Comparison of ENCODE assay signal across 30 cellular contexts in genomic region chr11:46712874-46713576, GRCh38. TPM values are rescaled to one million over a fixed set of nuclear protein-coding genes. Genes with fewer than 3 reads are reported as not detected.
"Had no signal": no experiment of that assay in that cellular context is flagged by ENCODE, and none has a peak within 500 bp of the region (broad histone marks: within the 10 kb centered on the region; RNA-seq: fewer than 3 reads in every experiment).

No MANE protein-coding gene starts in this region.

- H3K4me3 Mint-ChIP-seq: activated CD4-positive, alpha-beta memory T cell treated with anti-CD3 and anti-CD28 coated beads, Interleukin-2, amount 10 ng/mL, durations not matched to agents 7 days and 5 days; activated CD4-positive, alpha-beta T cell treated with anti-CD3 and anti-CD28 coated beads, Interleukin-2, amount 10 ng/mL, durations not matched to agents 24 days and 14 days; activated CD8-positive, alpha-beta memory T cell treated with anti-CD3 and anti-CD28 coated beads, Interleukin-2, amount 10 ng/mL, durations not matched to agents 7 days and 5 days; activated naive CD4-positive, alpha-beta T cell treated with anti-CD3 and anti-CD28 coated beads, Interleukin-2, amount 50 U/mL, for 24 hours; activated T-helper 1 cell treated with anti-CD3 and anti-CD28 coated beads, Interleukin-12 subunit alpha, Interleukin-12 subunit beta, Interleukin-2, Interleukin-4 antibody, amounts not matched to agents 30 ng/mL and 10 ng/mL and 1 ng/mL, durations not matched to agents 14 hours and 24 hours and 36 hours; central memory CD8-positive, alpha-beta T cell; mesothelial cell of epicardium; naive thymus-derived CD8-positive, alpha-beta T cell; stimulated activated effector memory CD8-positive, alpha-beta T cell treated with anti-CD3 and anti-CD28 coated beads, Interleukin-12 subunit alpha, Interleukin-12 subunit beta, amount 100 ng/mL, for 72 hours; stimulated activated naive CD8-positive, alpha-beta T cell treated with anti-CD3 and anti-CD28 coated beads, Interleukin-15, amount 100 ng/mL, for 72 hours; T-cell; T-helper 2 cell treated with Interferon-gamma antibody and Interleukin-4, amounts not matched to agents 5 μg/mL and 100 μg/mL, for 36 hours had no signal

- H3K4me3 ChIP-seq: colonic mucosa, esophagus squamous epithelium, gastroesophageal sphincter, skin epidermis, suprapubic skin, uterus had no signal

- H3K27me3 Mint-ChIP-seq: activated CD4-positive, alpha-beta memory T cell treated with anti-CD3 and anti-CD28 coated beads, Interleukin-2, amount 10 ng/mL, durations not matched to agents 7 days and 5 days; activated CD4-positive, alpha-beta T cell treated with anti-CD3 and anti-CD28 coated beads, Interleukin-2, amount 10 ng/mL, durations not matched to agents 24 days and 14 days; activated CD8-positive, alpha-beta memory T cell treated with anti-CD3 and anti-CD28 coated beads, Interleukin-2, amount 10 ng/mL, durations not matched to agents 7 days and 5 days; activated naive CD4-positive, alpha-beta T cell treated with anti-CD3 and anti-CD28 coated beads, Interleukin-2, amount 50 U/mL, for 24 hours; central memory CD8-positive, alpha-beta T cell; naive thymus-derived CD8-positive, alpha-beta T cell; progenitor cell of endocrine pancreas; stimulated activated naive CD8-positive, alpha-beta T cell treated with anti-CD3 and anti-CD28 coated beads, Interleukin-15, amount 100 ng/mL, for 72 hours; T-cell had no signal

- H3K27ac Mint-ChIP-seq: activated CD4-positive, alpha-beta memory T cell treated with anti-CD3 and anti-CD28 coated beads, Interleukin-2, amount 10 ng/mL, durations not matched to agents 7 days and 5 days; activated CD4-positive, alpha-beta T cell treated with anti-CD3 and anti-CD28 coated beads, Interleukin-2, amount 10 ng/mL, durations not matched to agents 24 days and 14 days; activated CD8-positive, alpha-beta memory T cell treated with anti-CD3 and anti-CD28 coated beads, Interleukin-2, amount 10 ng/mL, durations not matched to agents 7 days and 5 days; activated naive CD4-positive, alpha-beta T cell treated with anti-CD3 and anti-CD28 coated beads, Interleukin-2, amount 50 U/mL, for 24 hours; activated T-helper 1 cell treated with anti-CD3 and anti-CD28 coated beads, Interleukin-12 subunit alpha, Interleukin-12 subunit beta, Interleukin-2, Interleukin-4 antibody, amounts not matched to agents 30 ng/mL and 10 ng/mL and 1 ng/mL, durations not matched to agents 14 hours and 24 hours and 36 hours; mesothelial cell of epicardium; progenitor cell of endocrine pancreas; stimulated activated effector memory CD8-positive, alpha-beta T cell treated with anti-CD3 and anti-CD28 coated beads, Interleukin-12 subunit alpha, Interleukin-12 subunit beta, amount 100 ng/mL, for 72 hours; T-cell; T-helper 2 cell treated with Interferon-gamma antibody and Interleukin-4, amounts not matched to agents 5 μg/mL and 100 μg/mL, for 36 hours had no signal

- DNase-seq: activated CD4-positive, alpha-beta memory T cell treated with anti-CD3 and anti-CD28 coated beads, Interleukin-2, amount 10 ng/mL, durations not matched to agents 7 days and 5 days; activated CD4-positive, alpha-beta T cell treated with anti-CD3 and anti-CD28 coated beads, Interleukin-2, amount 10 ng/mL, durations not matched to agents 24 days and 14 days; activated CD8-positive, alpha-beta memory T cell treated with anti-CD3 and anti-CD28 coated beads, Interleukin-2, amount 10 ng/mL, durations not matched to agents 7 days and 5 days; activated gamma-delta T cell treated with Interleukin-2 at 50 U/mL for 16 hours; aorta; brain microvascular endothelial cell; colonic mucosa; esophagus squamous epithelium; head of caudate nucleus; naive thymus-derived CD8-positive, alpha-beta T cell; stimulated activated CD4-positive, alpha-beta T cell treated with anti-CD3 and anti-CD28 coated beads, Interleukin-2, amount 100 ng/mL, for 24 hours; stimulated activated naive CD8-positive, alpha-beta T cell treated with anti-CD3 and anti-CD28 coated beads, Interleukin-15, amount 100 ng/mL, for 72 hours; T-cell; trophoblast cell; uterus had no signal

- H3K4me1 Mint-ChIP-seq: activated CD8-positive, alpha-beta memory T cell treated with anti-CD3 and anti-CD28 coated beads, Interleukin-2, amount 10 ng/mL, durations not matched to agents 7 days and 5 days; mesothelial cell of epicardium; stimulated activated effector memory CD8-positive, alpha-beta T cell treated with anti-CD3 and anti-CD28 coated beads, Interleukin-12 subunit alpha, Interleukin-12 subunit beta, amount 100 ng/mL, for 72 hours; stimulated activated naive CD8-positive, alpha-beta T cell treated with anti-CD3 and anti-CD28 coated beads, Interleukin-15, amount 100 ng/mL, for 72 hours had no signal

- H3K27me3 ChIP-seq: brain microvascular endothelial cell, colonic mucosa, esophagus squamous epithelium, gastroesophageal sphincter, suprapubic skin, uterus had no signal

- ATAC-seq: activated CD4-positive, CD25-positive, alpha-beta regulatory T cell treated with anti-CD3 and anti-CD28 coated beads, Interleukin-2, amount 50 U/mL, for 24 hours; activated CD8-positive, alpha-beta memory T cell treated with anti-CD3 and anti-CD28 coated beads, Interleukin-2, amount 10 ng/mL, durations not matched to agents 7 days and 5 days; gastroesophageal sphincter; left lobe of liver; naive thymus-derived CD8-positive, alpha-beta T cell; stimulated activated effector memory CD8-positive, alpha-beta T cell treated with anti-CD3 and anti-CD28 coated beads, Interleukin-12 subunit alpha, Interleukin-12 subunit beta, amount 100 ng/mL, for 72 hours; stimulated activated naive CD8-positive, alpha-beta T cell treated with anti-CD3 and anti-CD28 coated beads, Interleukin-15, amount 100 ng/mL, for 72 hours; T-cell had no signal

- H3K4me1 ChIP-seq: uterus had no signal

- H3K9me3 Mint-ChIP-seq: activated CD4-positive, alpha-beta memory T cell treated with anti-CD3 and anti-CD28 coated beads, Interleukin-2, amount 10 ng/mL, durations not matched to agents 7 days and 5 days; activated CD4-positive, alpha-beta T cell treated with anti-CD3 and anti-CD28 coated beads, Interleukin-2, amount 10 ng/mL, durations not matched to agents 24 days and 14 days; activated naive CD4-positive, alpha-beta T cell treated with anti-CD3 and anti-CD28 coated beads, Interleukin-2, amount 50 U/mL, for 24 hours; activated T-helper 1 cell treated with anti-CD3 and anti-CD28 coated beads, Interleukin-12 subunit alpha, Interleukin-12 subunit beta, Interleukin-2, Interleukin-4 antibody, amounts not matched to agents 30 ng/mL and 10 ng/mL and 1 ng/mL, durations not matched to agents 14 hours and 24 hours and 36 hours; central memory CD8-positive, alpha-beta T cell; mesothelial cell of epicardium; naive thymus-derived CD8-positive, alpha-beta T cell; stimulated activated effector memory CD8-positive, alpha-beta T cell treated with anti-CD3 and anti-CD28 coated beads, Interleukin-12 subunit alpha, Interleukin-12 subunit beta, amount 100 ng/mL, for 72 hours; stimulated activated naive CD8-positive, alpha-beta T cell treated with anti-CD3 and anti-CD28 coated beads, Interleukin-15, amount 100 ng/mL, for 72 hours; T-cell; T-helper 2 cell treated with Interferon-gamma antibody and Interleukin-4, amounts not matched to agents 5 μg/mL and 100 μg/mL, for 36 hours had no signal

- H3K36me3 Mint-ChIP-seq: activated CD8-positive, alpha-beta memory T cell treated with anti-CD3 and anti-CD28 coated beads, Interleukin-2, amount 10 ng/mL, durations not matched to agents 7 days and 5 days; activated naive CD4-positive, alpha-beta T cell treated with anti-CD3 and anti-CD28 coated beads, Interleukin-2, amount 50 U/mL, for 24 hours; mesothelial cell of epicardium had no signal

- H3K36me3 ChIP-seq: brain microvascular endothelial cell, colonic mucosa, suprapubic skin, uterus had no signal

- H3K27ac ChIP-seq: colonic mucosa, esophagus squamous epithelium, VCaP had no signal

- H3K9me3 ChIP-seq: colonic mucosa, esophagus squamous epithelium, gastroesophageal sphincter, suprapubic skin, uterus had no signal

RNA-seq across cellular contexts. Expression of gene F2, which starts 6.0 kb away (rescaled TPM):
- total RNA-seq: activated CD4-positive, alpha-beta memory T cell treated with anti-CD3 and anti-CD28 coated beads, Interleukin-2, amount 10 ng/mL, durations not matched to agents 7 days and 5 days; activated CD8-positive, alpha-beta memory T cell treated with anti-CD3 and anti-CD28 coated beads, Interleukin-2, amount 10 ng/mL, durations not matched to agents 7 days and 5 days; activated T-helper 1 cell treated with anti-CD3 and anti-CD28 coated beads, Interleukin-12 subunit alpha, Interleukin-12 subunit beta, Interleukin-2, Interleukin-4 antibody, amounts not matched to agents 30 ng/mL and 10 ng/mL and 1 ng/mL, durations not matched to agents 14 hours and 24 hours and 36 hours; lung microvascular endothelial cell; mesothelial cell of epicardium; naive thymus-derived CD8-positive, alpha-beta T cell had no signal
- polyA plus RNA-seq: keratinocyte; naive thymus-derived CD8-positive, alpha-beta T cell had no signal
